In genomic region chr5:5671823-5672222, GRCh38 we compare ENCODE assay signal across 27 cellular contexts.
"Had no signal": no experiment of that assay in that cellular context is flagged by ENCODE, and none has a peak within 500 bp of the region (broad histone marks: within the 10 kb centered on the region; RNA-seq: fewer than 3 reads in every experiment).

No MANE protein-coding gene starts in this region.

- H3K36me3 ChIP-seq: gastroesophageal sphincter, heart right ventricle, ovary, sigmoid colon, stomach, thyroid gland, vagina had no signal

- ATAC-seq: effector memory CD8-positive, alpha-beta T cell; esophagus mucosa; foreskin keratinocyte; gastroesophageal sphincter; heart right ventricle; left lobe of liver; naive thymus-derived CD8-positive, alpha-beta T cell; psoas muscle; right cardiac atrium; stimulated activated effector memory CD8-positive, alpha-beta T cell treated with anti-CD3 and anti-CD28 coated beads, Interleukin-12 subunit alpha, Interleukin-12 subunit beta, amount 100 ng/mL, for 72 hours had no signal

- DNase-seq: cortex of kidney; effector memory CD8-positive, alpha-beta T cell; foreskin keratinocyte; heart right ventricle; hippocampal formation; kidney; mammary epithelial cell; naive thymus-derived CD8-positive, alpha-beta T cell; nephron progenitor cell; occipital lobe; ovary; posterior cingulate gyrus; psoas muscle; right cardiac atrium; sigmoid colon; stimulated activated CD4-positive, alpha-beta T cell treated with anti-CD3 and anti-CD28 coated beads, Interleukin-2, amount 100 ng/mL, for 24 hours; stimulated activated CD4-positive, alpha-beta T cell treated with anti-CD3 and anti-CD28 coated beads, Interleukin-4, amount 100 ng/mL, for 24 hours; stimulated activated naive CD4-positive, alpha-beta T cell treated with Interleukin-2 at 50 U/mL for 16 hours; stomach; thyroid gland; trophoblast cell had no signal

- H3K4me3 ChIP-seq: gastroesophageal sphincter, heart right ventricle, ovary, psoas muscle, sigmoid colon, stomach, thyroid gland, vagina had no signal

- H3K4me3 Mint-ChIP-seq: effector memory CD8-positive, alpha-beta T cell; naive thymus-derived CD8-positive, alpha-beta T cell; nephron progenitor cell; stimulated activated effector memory CD8-positive, alpha-beta T cell treated with anti-CD3 and anti-CD28 coated beads, Interleukin-12 subunit alpha, Interleukin-12 subunit beta, amount 100 ng/mL, for 72 hours had no signal

- H3K9me3 ChIP-seq: gastroesophageal sphincter, heart right ventricle, ovary, psoas muscle, sigmoid colon, stomach, thyroid gland, vagina had no signal

- H3K27ac Mint-ChIP-seq: effector memory CD8-positive, alpha-beta T cell; naive thymus-derived CD8-positive, alpha-beta T cell; nephron progenitor cell; stimulated activated effector memory CD8-positive, alpha-beta T cell treated with anti-CD3 and anti-CD28 coated beads, Interleukin-12 subunit alpha, Interleukin-12 subunit beta, amount 100 ng/mL, for 72 hours had no signal

- H3K4me1 Mint-ChIP-seq: naive thymus-derived CD8-positive, alpha-beta T cell; nephron progenitor cell; stimulated activated effector memory CD8-positive, alpha-beta T cell treated with anti-CD3 and anti-CD28 coated beads, Interleukin-12 subunit alpha, Interleukin-12 subunit beta, amount 100 ng/mL, for 72 hours had no signal

- H3K27me3 ChIP-seq: foreskin keratinocyte, gastroesophageal sphincter, heart right ventricle, ovary, sigmoid colon, stomach, thyroid gland, vagina had no signal

- H3K27ac ChIP-seq: epithelial cell of prostate, foreskin keratinocyte, gastroesophageal sphincter, heart right ventricle, ovary, psoas muscle, sigmoid colon, stomach, thyroid gland, vagina had no signal

- H3K9me3 Mint-ChIP-seq: effector memory CD8-positive, alpha-beta T cell; nephron progenitor cell had no signal

- H3K36me3 Mint-ChIP-seq: naive thymus-derived CD8-positive, alpha-beta T cell; stimulated activated effector memory CD8-positive, alpha-beta T cell treated with anti-CD3 and anti-CD28 coated beads, Interleukin-12 subunit alpha, Interleukin-12 subunit beta, amount 100 ng/mL, for 72 hours had no signal

- H3K4me1 ChIP-seq: foreskin keratinocyte, gastroesophageal sphincter, heart right ventricle, psoas muscle, sigmoid colon, stomach, thyroid gland had no signal
